Comparison of ENCODE assay signal across 9 cellular contexts in genomic region chr13:46983881-46984280, GRCh38.
A peak's percentile ranks its signal among the peaks of the same experiment; 100 is the strongest.
DNase-seq lines count a peak whose midpoint lies in the region; ATAC-seq, FAIRE-seq and TF ChIP-seq lines count a peak whose summit lies in the region.
"Had no signal": no experiment of that assay in that cellular context is flagged by ENCODE, and none has a peak within 500 bp of the region (broad histone marks: within the 10 kb centered on the region; RNA-seq: fewer than 3 reads in every experiment).

No MANE protein-coding gene starts in this region.

- H3K4me1 ChIP-seq in GM12878 (ENCODE audit: control insufficient read depth, insufficient read depth, low read length), result peaks cover 32% of the 10 kb centered on the region

- TF ChIP-seq EP300 in GM12878 (IDR thresholded peaks at IDR 0.05; ENCODE audit: borderline replicate concordance in 1 of 2, control insufficient read depth in 1 of 2, low read depth in 2 of 2, low read length in 2 of 2), result peak in 1 of 2 experiments; percentile 51; a peak in 1 of 4 replicates

- H3K79me2 ChIP-seq in GM12878 (ENCODE audit: control insufficient read depth, insufficient read depth, low read length), result no peaks in the 10 kb centered on the region

- H3K4me3 ChIP-seq in GM12878, result peak overlapping the region; percentile 10; the same call in 1 of the 2 replicates

- ATAC-seq in GM19463 (IDR thresholded peaks at IDR 0.05; ENCODE audit: unreplicated experiment) (peak; percentile 58), HG03159 (IDR thresholded peaks at IDR 0.05; ENCODE audit: unreplicated experiment) (peak; percentile 72), GM12878 (peak; percentile 82)
- no peak for ATAC-seq in activated T-helper 17 cell treated with anti-CD3 and anti-CD28 coated beads, Interleukin-2, amount 50 U/mL, for 72 hours (replicated peaks)

- FAIRE-seq in GM12878 (lab: Jason Lieb, UNC), result peak; percentile 81

- TF ChIP-seq CTCF in GM12878 (IDR thresholded peaks at IDR 0.05 in 2 of 3, conservative IDR thresholded peaks at IDR 0.05 in 1 of 3; ENCODE audit: control insufficient read depth in 2 of 3, extremely low read depth in 1 of 3, insufficient read depth in 1 of 3, low read depth in 3 of 3, low read length in 3 of 3), result no peak

- no peaks in the 10 kb centered on the region; a peak in 1 of 4 replicates for H3K27me3 ChIP-seq in GM12878 (replicated peaks in 1 of 2; ENCODE audit: control insufficient read depth in 2 of 2, insufficient read depth in 2 of 2, low read length in 1 of 2)

- intact Hi-C loops in GM12878 (cut with micrococcal nuclease; ENCODE audit: unreplicated experiment), result loop anchor here (1.0 to 5.0 kb wide), 3 partner anchors 52 to 163 kb away; no protein-coding TSS in a partner anchor

- in situ Hi-C loops in GM12878 (cut with MboI), result no loop called here

- POLR2A ChIA-PET in GM12878 (lab: Charles Lee), result no interaction called here

- H3K36me3 Mint-ChIP-seq in activated T-helper 17 cell treated with anti-CD3 and anti-CD28 coated beads, Interleukin-2, amount 50 U/mL, for 72 hours (ENCODE audit: low read depth), result no peaks in the 10 kb centered on the region
- H3K36me3 Mint-ChIP-seq: activated naive CD4-positive, alpha-beta T cell treated with anti-CD3 and anti-CD28 coated beads, Interleukin-2, amount 50 U/mL, for 24 hours had no signal

- CTCF ChIA-PET in GM12878 (lab: Yijun Ruan, JAX), result interaction anchor here (1.2 to 2.0 kb wide), 4 partner anchors 8 to 90 kb away, joined by 3 to 9 read pairs (median 5); no protein-coding TSS in a partner anchor

- 0% methylated on average over 1 of the region's 1 CpG for WGBS in GM12878 (ENCODE audit: insufficient coverage, insufficient replicate concordance, low lambda C conversion rate, missing lambda C conversion rate)

- H3K4me3 Mint-ChIP-seq in activated T-helper 17 cell treated with anti-CD3 and anti-CD28 coated beads, Interleukin-2, amount 50 U/mL, for 72 hours, result no peak overlapping the region
- H3K4me3 Mint-ChIP-seq: activated naive CD4-positive, alpha-beta T cell treated with anti-CD3 and anti-CD28 coated beads, Interleukin-2, amount 50 U/mL, for 24 hours had no signal

- no peaks in the 10 kb centered on the region for H4K20me1 ChIP-seq in GM12878 (ENCODE audit: control insufficient read depth, insufficient read depth)

- H3K27ac ChIP-seq in GM12878 (ENCODE audit: control insufficient read depth, insufficient read depth), result peak overlapping the region; percentile 82

- H3K27me3 Mint-ChIP-seq in activated T-helper 17 cell treated with anti-CD3 and anti-CD28 coated beads, Interleukin-2, amount 50 U/mL, for 72 hours, result peaks cover 9% of the 10 kb centered on the region

- H3K9me3 ChIP-seq in GM12878 (replicated peaks; ENCODE audit: control insufficient read depth, insufficient read depth, low read length), result peaks cover 3% of the 10 kb centered on the region; the same call in 2 of the 3 replicates

- peak overlapping the region; percentile 53; the same call in 1 of the 2 replicates for H3K9ac ChIP-seq in GM12878 (ENCODE audit: control insufficient read depth, insufficient read depth, low read length)

- RAD21 ChIA-PET in GM12878 (lab: Charles Lee; ENCODE audit: unreplicated experiment), result interaction anchor here (1.8 to 2.2 kb wide), 2 partner anchors 8 to 10 kb away, joined by 5 to 7 read pairs; no protein-coding TSS in a partner anchor

- no peak overlapping the region for H2AFZ ChIP-seq in GM12878 (ENCODE audit: control insufficient read depth, low read depth, low read length)

- TF ChIP-seq POLR2A in GM12878 (IDR thresholded peaks at IDR 0.05; ENCODE audit: low read depth, low read length), result no peak; the same call in 1 of the 2 replicates

- H3K4me2 ChIP-seq in GM12878 (ENCODE audit: control insufficient read depth, insufficient read depth), result peak overlapping the region; percentile 98

- H3K9me3 Mint-ChIP-seq in activated T-helper 17 cell treated with anti-CD3 and anti-CD28 coated beads, Interleukin-2, amount 50 U/mL, for 72 hours, result no peaks in the 10 kb centered on the region
- H3K9me3 Mint-ChIP-seq: activated naive CD4-positive, alpha-beta T cell treated with anti-CD3 and anti-CD28 coated beads, Interleukin-2, amount 50 U/mL, for 24 hours had no signal

- SMC1A ChIA-PET in GM12878 (lab: Charles Lee; ENCODE audit: uncharacterized antibody, unreplicated experiment), result interaction anchor here (1.1 to 1.8 kb wide), 3 partner anchors 10 to 16 kb away, joined by 4 to 7 read pairs (median 5); no protein-coding TSS in a partner anchor

- peak; percentile 26; the same call in 1 of the 2 replicates for TF ChIP-seq RAD21 in GM12878 (IDR thresholded peaks at IDR 0.05; ENCODE audit: insufficient read depth, low read depth, low read length)

- no TSS peak for BruUV-seq in GM12878 (replicated peaks; lab: Mats Ljungman, UMichigan)

- no peaks in the 10 kb centered on the region for H3K4me1 Mint-ChIP-seq in activated T-helper 17 cell treated with anti-CD3 and anti-CD28 coated beads, Interleukin-2, amount 50 U/mL, for 72 hours

- H3K27ac Mint-ChIP-seq in activated T-helper 17 cell treated with anti-CD3 and anti-CD28 coated beads, Interleukin-2, amount 50 U/mL, for 72 hours, result no peak overlapping the region
- H3K27ac Mint-ChIP-seq: activated naive CD4-positive, alpha-beta T cell treated with anti-CD3 and anti-CD28 coated beads, Interleukin-2, amount 50 U/mL, for 24 hours had no signal

- H3K36me3 ChIP-seq in GM12878 (ENCODE audit: control insufficient read depth in 2 of 2, insufficient read depth in 2 of 2, low read length in 1 of 2), result no peaks in the 10 kb centered on the region

- DNase-seq in EH (ENCODE audit: low read depth) (peak; percentile 20), GM12878 (ENCODE audit: low read depth, low spot score) (peak; percentile 82), NCI-H446 treated with DMSO at 0.1 percent for 48 hours (lab: John Stamatoyannopoulos, UW) (no peak), NCI-H146 treated with DMSO at 0.1 percent for 48 hours (lab: John Stamatoyannopoulos, UW; ENCODE audit: unreplicated experiment) (no peak), OCI-M2 (lab: John Stamatoyannopoulos, UW; ENCODE audit: unreplicated experiment) (no peak)

TF ChIP-seq in GM12878, 131 proteins besides CTCF, POLR2A, EP300 and RAD21 (continues in another document):
- TF ChIP-seq ZNF384 (IDR thresholded peaks at IDR 0.05; ENCODE audit: borderline replicate concordance, low read depth, low read length) (no peak), ETV6 (conservative IDR thresholded peaks at IDR 0.05 in 1 of 2, IDR thresholded peaks at IDR 0.05 in 1 of 2; ENCODE audit: borderline replicate concordance in 1 of 2, low read depth in 1 of 2) (peak in 1 of 2 experiments; percentile 31; a peak in 1 of 4 replicates), PAX5 (IDR thresholded peaks at IDR 0.05; ENCODE audit: borderline replicate concordance, low read depth, low read length) (peak; percentile 89; the same call in 1 of the 2 replicates), ATF7 (IDR thresholded peaks at IDR 0.05; ENCODE audit: low read depth) (no peak), POU2F2 (IDR thresholded peaks at IDR 0.05; ENCODE audit: borderline replicate concordance, low read depth, low read length) (peak; percentile 52; the same call in 1 of the 3 replicates), CUX1 (IDR thresholded peaks at IDR 0.05; ENCODE audit: insufficient replicate concordance, low read depth, low read length) (peak; percentile 32), PML (IDR thresholded peaks at IDR 0.05; ENCODE audit: low read length) (no peak; the same call in 1 of the 2 replicates), MEF2A (IDR thresholded peaks at IDR 0.05; ENCODE audit: insufficient read depth, low read depth, low read length) (0 out of 2 replicates have a peak, but pooled peaks have one; percentile 17), RUNX3 (IDR thresholded peaks at IDR 0.05; ENCODE audit: low read length) (peak; percentile 35; the same call in 1 of the 2 replicates), TCF12 (IDR thresholded peaks at IDR 0.05; ENCODE audit: low read depth, low read length) (peak; percentile 84), TCF7 (IDR thresholded peaks at IDR 0.05; ENCODE audit: borderline replicate concordance) (0 out of 2 replicates have a peak, but pooled peaks have one; percentile 32)
- TF ChIP-seq, protein P1, sequence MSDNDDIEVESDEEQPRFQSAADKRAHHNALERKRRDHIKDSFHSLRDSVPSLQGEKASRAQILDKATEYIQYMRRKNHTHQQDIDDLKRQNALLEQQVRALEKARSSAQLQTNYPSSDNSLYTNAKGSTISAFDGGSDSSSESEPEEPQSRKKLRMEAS (IDR thresholded peaks at IDR 0.05; ENCODE audit: low read depth, low read length), result no peak

Comparison
In these comparisons a context has a peak if more than half of its experiments do, and no peak if none do; other contexts are left out.
1. DNase-seq: peak in EH (single experiment) and GM12878 (single experiment); none in NCI-H446 treated with DMSO at 0.1 percent for 48 hours (single experiment), NCI-H146 treated with DMSO at 0.1 percent for 48 hours (single experiment) and OCI-M2 (single experiment).